In the genomic region with DNA sequence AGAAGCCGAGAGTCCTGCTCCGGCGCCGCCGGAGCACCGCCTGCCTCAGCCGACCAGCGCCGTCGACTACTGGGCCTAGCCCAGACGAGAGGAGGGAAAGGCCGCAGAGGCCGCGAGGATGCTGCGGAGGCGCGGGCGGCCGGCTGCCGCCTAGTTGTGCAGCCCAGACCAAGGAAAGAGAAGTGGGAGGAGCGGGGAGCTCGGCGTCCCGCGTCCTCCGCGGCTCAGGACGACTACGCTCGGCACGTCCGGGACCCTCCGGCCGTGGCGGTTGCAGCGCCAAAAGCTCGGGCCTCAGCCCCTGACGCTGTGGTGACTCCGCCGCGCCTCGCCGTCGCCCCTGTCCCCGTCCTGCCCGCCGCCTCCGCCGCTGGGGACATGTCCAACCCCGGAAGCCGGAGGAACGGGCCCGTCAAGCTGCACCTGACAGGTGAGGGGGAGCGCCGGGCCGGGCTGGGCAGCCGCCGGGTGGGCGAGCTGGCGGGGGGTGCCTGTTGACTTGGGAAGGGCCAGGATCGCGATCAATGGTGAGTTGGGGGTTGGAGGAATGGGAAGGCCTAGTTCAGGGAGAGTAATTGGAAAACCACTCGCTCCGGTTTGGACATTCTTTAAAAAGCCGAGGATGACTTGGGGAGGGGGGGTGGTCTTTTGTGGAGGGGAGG, we compare ENCODE assay signal across 1 cellular context.
TF ChIP-seq lines count a peak whose summit lies in the region.

No MANE protein-coding gene starts in this region.

TF ChIP-seq in endothelial cell of umbilical vein, 7 proteins besides CTCF, POLR2A, EP300 and RAD21 (continued from another document):
- TF ChIP-seq, protein P1, sequence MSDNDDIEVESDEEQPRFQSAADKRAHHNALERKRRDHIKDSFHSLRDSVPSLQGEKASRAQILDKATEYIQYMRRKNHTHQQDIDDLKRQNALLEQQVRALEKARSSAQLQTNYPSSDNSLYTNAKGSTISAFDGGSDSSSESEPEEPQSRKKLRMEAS (IDR thresholded peaks at IDR 0.05; ENCODE audit: insufficient read depth, insufficient read length) = no peak
- TF ChIP-seq MYC (IDR thresholded peaks at IDR 0.05; ENCODE audit: low read depth, low read length) (no peak), EZH2 (IDR thresholded peaks at IDR 0.05; ENCODE audit: borderline replicate concordance, low read depth, low read length, severe bottlenecking) (no peak), GATA2 (IDR thresholded peaks at IDR 0.05; ENCODE audit: insufficient read depth, insufficient read length, low read depth, low read length) (no peak), JUN (IDR thresholded peaks at IDR 0.05; ENCODE audit: borderline replicate concordance, insufficient read depth, insufficient read length, low read depth) (no peak)
